In the genomic region with DNA sequence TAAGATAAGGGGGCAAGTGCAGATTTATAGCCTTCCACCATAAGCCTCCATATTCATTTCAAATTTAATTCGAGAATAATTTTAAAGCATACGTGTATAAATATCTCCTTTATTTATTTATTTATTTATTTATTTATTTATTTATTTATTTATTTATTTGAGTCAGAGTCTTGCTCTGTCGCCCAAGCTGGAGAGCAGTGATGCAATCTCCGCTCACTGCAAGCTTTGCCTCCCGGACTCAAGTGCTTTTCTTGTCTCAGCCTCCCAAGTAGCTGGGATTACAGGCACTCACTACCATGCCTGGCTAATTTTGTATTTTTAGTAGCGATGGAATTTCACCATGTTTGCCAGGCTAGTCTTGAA, we compare ENCODE assay signal across 22 cellular contexts.
DNase-seq lines count a peak whose midpoint lies in the region; ATAC-seq, FAIRE-seq and TF ChIP-seq lines count a peak whose summit lies in the region.
"Had no signal": no experiment of that assay in that cellular context is flagged by ENCODE, and none has a peak within 500 bp of the region (broad histone marks: within the 10 kb centered on the region; RNA-seq: fewer than 3 reads in every experiment).

No MANE protein-coding gene starts in this region.

- intact Hi-C loops in left cardiac atrium (cut with DNase I) (no loop called here), lower lobe of right lung (cut with DNase I) (no loop called here), prostate gland (cut with DNase I) (no loop called here)

- ATAC-seq in A549 (no peak), left cardiac atrium (no peak), lower lobe of right lung (no peak)
- ATAC-seq: GM23338 had no signal

- CTCF ChIA-PET in A549 (lab: Yijun Ruan, JAX) = no interaction called here

- POLR2A ChIA-PET in A549 (lab: Yijun Ruan, JAX) = no interaction called here

- no peak for TF ChIP-seq EP300 in A549 (IDR thresholded peaks at IDR 0.05)

- H3K9me3 ChIP-seq in A549 (no peaks in the 10 kb centered on the region), SJSA1 (replicated peaks) (no peaks in the 10 kb centered on the region), lower lobe of right lung (no peaks in the 10 kb centered on the region), prostate gland (no peaks in the 10 kb centered on the region)
- H3K9me3 ChIP-seq: HAP-1 had no signal

- H3K36me3 ChIP-seq in SJSA1 (no peaks in the 10 kb centered on the region), lower lobe of right lung (no peaks in the 10 kb centered on the region), prostate gland (no peaks in the 10 kb centered on the region)
- H3K36me3 ChIP-seq: HAP-1 had no signal

- 80% methylated on average over 6 of the region's 6 CpGs for WGBS in A549 (ENCODE audit: missing lambda C conversion rate)
- 90% methylated on average over 6 of the region's 6 CpGs for WGBS in prostate gland

- DNase-seq in A549 (ENCODE audit: low read depth in 1 of 2, low spot score in 1 of 2) = no peak
- DNase-seq in SJSA1 (ENCODE audit: low read depth in 1 of 2, low spot score in 2 of 2) = peak in 1 of 2 experiments; percentile 50
- peak; percentile 9 for DNase-seq in left kidney (ENCODE audit: low read depth, low spot score)
- DNase-seq in left cardiac atrium = no peak
- no peak for DNase-seq in lower lobe of right lung
- no peak for DNase-seq in prostate gland (ENCODE audit: low spot score)
- DNase-seq: ACHN; AML-193; C1 segment of cervical spinal cord; Calu3; CD4-positive, alpha-beta memory T cell; COR-L47; DMS53; DMS79 treated with DMSO at 0.1 percent for 48 hours; GF-D8 had no signal

- no peak for TF ChIP-seq CTCF in A549 (IDR thresholded peaks at IDR 0.05)
- TF ChIP-seq CTCF in lower lobe of right lung (IDR thresholded peaks at IDR 0.05) = no peak
- TF ChIP-seq CTCF in prostate gland (IDR thresholded peaks at IDR 0.05) = no peak

- H3K4me3 ChIP-seq in A549 = no peak overlapping the region
- no peak overlapping the region for H3K4me3 ChIP-seq in SJSA1
- no peak overlapping the region for H3K4me3 ChIP-seq in lower lobe of right lung
- no peak overlapping the region for H3K4me3 ChIP-seq in prostate gland
- H3K4me3 ChIP-seq: GM23338, HAP-1 had no signal

- H3K4me1 ChIP-seq in A549 (peaks cover 13% of the 10 kb centered on the region; the same call in 2 of the 3 replicates), SJSA1 (replicated peaks) (peaks cover 31% of the 10 kb centered on the region), lower lobe of right lung (no peaks in the 10 kb centered on the region), prostate gland (replicated peaks) (no peaks in the 10 kb centered on the region)
- H3K4me1 ChIP-seq: HAP-1 had no signal

- H3K27me3 ChIP-seq in SJSA1 (replicated peaks) (no peaks in the 10 kb centered on the region), lower lobe of right lung (ENCODE audit: low read depth) (no peaks in the 10 kb centered on the region), prostate gland (replicated peaks; ENCODE audit: insufficient read depth) (no peaks in the 10 kb centered on the region)

- H3K27ac ChIP-seq in A549 = no peak overlapping the region
- H3K27ac ChIP-seq in SJSA1 = peak overlapping the region; percentile 86
- no peak overlapping the region for H3K27ac ChIP-seq in lower lobe of right lung
- no peak overlapping the region for H3K27ac ChIP-seq in prostate gland
- H3K27ac ChIP-seq: 22Rv1 had no signal

- no peak for TF ChIP-seq POLR2A in A549 (IDR thresholded peaks at IDR 0.05; ENCODE audit: low read length)
- no peak for TF ChIP-seq POLR2A in prostate gland (IDR thresholded peaks at IDR 0.05)

- no peak for FAIRE-seq in A549 (lab: Jason Lieb, UNC)
- FAIRE-seq: A204.1, GM12891, GM18507, H54 had no signal

- no peak overlapping the region for H3K4me2 ChIP-seq in A549
- H3K4me2 ChIP-seq: GM23338 had no signal

- TF ChIP-seq RAD21 in A549 (conservative IDR thresholded peaks at IDR 0.05 in 1 of 2, IDR thresholded peaks at IDR 0.05 in 1 of 2) = no peak

TF ChIP-seq in A549, 52 proteins besides CTCF, POLR2A, EP300 and RAD21:
- TF ChIP-seq ZC3H11A (IDR thresholded peaks at IDR 0.05) (peak; percentile 48), HOXB13 (CRISPR knock-in tag; IDR thresholded peaks at IDR 0.05; ENCODE audit: low read depth) (no peak)
